25 cellular contexts compared by ENCODE assay signal in genomic region chr18:64131314-64131713, GRCh38.
"Had no signal": no experiment of that assay in that cellular context is flagged by ENCODE, and none has a peak within 500 bp of the region (broad histone marks: within the 10 kb centered on the region; RNA-seq: fewer than 3 reads in every experiment).

No MANE protein-coding gene starts in this region.

- H3K27me3 ChIP-seq: ascending aorta, breast epithelium, cardiac muscle cell had no signal

- H3K36me3 ChIP-seq: ascending aorta, breast epithelium, cardiac muscle cell had no signal

- DNase-seq: activated CD4-positive, alpha-beta memory T cell treated with anti-CD3 and anti-CD28 coated beads, Interleukin-2, amount 10 ng/mL, durations not matched to agents 7 days and 5 days; activated CD4-positive, alpha-beta T cell treated with anti-CD3 and anti-CD28 coated beads for 1 hour; activated CD4-positive, alpha-beta T cell treated with anti-CD3 and anti-CD28 coated beads for 4 hours; activated CD4-positive, alpha-beta T cell treated with anti-CD3 and anti-CD28 coated beads, Interleukin-2, amount 10 ng/mL, durations not matched to agents 7 days and 5 days; activated CD4-positive, alpha-beta T cell treated with anti-CD3 and anti-CD28 coated beads, Interleukin-2, amount 50 U/mL, for 4 hours; activated CD8-positive, alpha-beta memory T cell treated with anti-CD3 and anti-CD28 coated beads, Interleukin-2, amount 50 U/mL, for 48 hours; activated gamma-delta T cell; activated naive CD4-positive, alpha-beta T cell; activated naive CD4-positive, alpha-beta T cell treated with anti-CD3 and anti-CD28 coated beads, Interleukin-2, amount 10 ng/mL, durations not matched to agents 7 days and 5 days; activated naive CD8-positive, alpha-beta T cell treated with anti-CD3 and anti-CD28 coated beads, Interleukin-2, amount 10 ng/mL, durations not matched to agents 7 days and 5 days; activated T-cell treated with anti-CD3 and anti-CD28 coated beads for 4 hours; activated T-cell treated with anti-CD3 and anti-CD28 coated beads, Interleukin-2, amount 50 U/mL, for 24 hours; activated T-cell treated with anti-CD3 and anti-CD28 coated beads, Interleukin-2, amount 50 U/mL, for 72 hours; central memory CD4-positive, alpha-beta T cell; dorsolateral prefrontal cortex; effector memory CD4-positive, alpha-beta T cell; endodermal cell; foreskin fibroblast; head of caudate nucleus; T-helper 2 cell had no signal

- H3K27ac ChIP-seq: ascending aorta, breast epithelium, cardiac muscle cell, coronary artery, dorsolateral prefrontal cortex, VCaP had no signal

- H3K9me3 ChIP-seq: ascending aorta, breast epithelium had no signal

- H3K4me3 ChIP-seq: ascending aorta, breast epithelium, cardiac muscle cell, coronary artery, dorsolateral prefrontal cortex had no signal
